Comparison of ENCODE assay signal across 1 cellular context in genomic region chr19:4760285-4760650, GRCh38.
TF ChIP-seq lines count a peak whose summit lies in the region.

No MANE protein-coding gene starts in this region.

TF ChIP-seq in WTC11, 78 proteins besides CTCF, POLR2A, EP300 and RAD21 (continued from another document):
- TF ChIP-seq ZNF396 (CRISPR knock-in tag; IDR thresholded peaks at IDR 0.05; ENCODE audit: borderline replicate concordance): no peak
- no peak for TF ChIP-seq USF2 (CRISPR knock-in tag; IDR thresholded peaks at IDR 0.05)
- TF ChIP-seq, protein P1, sequence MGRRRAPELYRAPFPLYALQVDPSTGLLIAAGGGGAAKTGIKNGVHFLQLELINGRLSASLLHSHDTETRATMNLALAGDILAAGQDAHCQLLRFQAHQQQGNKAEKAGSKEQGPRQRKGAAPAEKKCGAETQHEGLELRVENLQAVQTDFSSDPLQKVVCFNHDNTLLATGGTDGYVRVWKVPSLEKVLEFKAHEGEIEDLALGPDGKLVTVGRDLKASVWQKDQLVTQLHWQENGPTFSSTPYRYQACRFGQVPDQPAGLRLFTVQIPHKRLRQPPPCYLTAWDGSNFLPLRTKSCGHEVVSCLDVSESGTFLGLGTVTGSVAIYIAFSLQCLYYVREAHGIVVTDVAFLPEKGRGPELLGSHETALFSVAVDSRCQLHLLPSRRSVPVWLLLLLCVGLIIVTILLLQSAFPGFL (CRISPR knock-in tag; IDR thresholded peaks at IDR 0.05; ENCODE audit: borderline replicate concordance): no peak
TF ChIP-seq in WTC11: peak in this region for 0.
